Comparison of ENCODE assay signal across 1 cellular context in genomic region chr12:53461059-53461458, GRCh38.
TF ChIP-seq lines count a peak whose summit lies in the region.

No MANE protein-coding gene starts in this region.

TF ChIP-seq in WTC11, 78 proteins besides CTCF, POLR2A, EP300 and RAD21 (continued from another document):
- no peak for TF ChIP-seq ZNF532 (CRISPR knock-in tag; IDR thresholded peaks at IDR 0.05; ENCODE audit: borderline replicate concordance)
- no peak for TF ChIP-seq ZNF317 (CRISPR knock-in tag; IDR thresholded peaks at IDR 0.05; ENCODE audit: borderline replicate concordance, low read depth)
- TF ChIP-seq ZNF396 (CRISPR knock-in tag; IDR thresholded peaks at IDR 0.05; ENCODE audit: borderline replicate concordance): no peak
- no peak for TF ChIP-seq KAT7 (CRISPR knock-in tag; IDR thresholded peaks at IDR 0.05; ENCODE audit: borderline replicate concordance)
- no peak for TF ChIP-seq AR (CRISPR knock-in tag; IDR thresholded peaks at IDR 0.05)
- TF ChIP-seq MYBL2 (CRISPR knock-in tag; IDR thresholded peaks at IDR 0.05): no peak
- TF ChIP-seq E2F1 (CRISPR knock-in tag; IDR thresholded peaks at IDR 0.05): no peak
- TF ChIP-seq ZNF512 (CRISPR knock-in tag; IDR thresholded peaks at IDR 0.05; ENCODE audit: borderline replicate concordance): no peak
- no peak for TF ChIP-seq ESRRA (CRISPR knock-in tag; IDR thresholded peaks at IDR 0.05; ENCODE audit: borderline replicate concordance)
- TF ChIP-seq RORB (CRISPR knock-in tag; IDR thresholded peaks at IDR 0.05): no peak
- no peak for TF ChIP-seq GTF2I (CRISPR knock-in tag; conservative IDR thresholded peaks at IDR 0.05)
